2 cellular contexts compared by ENCODE assay signal in the genomic region with DNA sequence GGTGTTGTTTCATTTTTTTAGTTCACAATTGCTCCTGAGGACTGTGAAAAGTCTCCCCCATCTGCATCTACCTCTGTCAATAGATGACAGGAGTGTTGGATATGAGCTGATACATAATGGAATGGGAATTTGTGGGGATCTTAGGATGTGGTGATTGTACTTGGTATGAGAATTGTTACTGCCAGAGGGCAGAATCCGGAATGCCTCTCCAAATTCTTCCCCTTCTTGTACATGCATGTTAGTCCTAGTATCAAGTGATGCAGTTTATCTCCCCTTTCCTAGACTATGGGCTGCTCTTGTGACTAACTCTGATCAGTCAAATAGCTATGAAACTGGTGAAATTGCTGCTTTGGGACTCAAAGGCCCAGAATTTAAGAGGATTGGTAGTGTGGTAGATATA.
TF ChIP-seq lines count a peak whose summit lies in the region.

No MANE protein-coding gene starts in this region.

TF ChIP-seq in GM23338, 12 proteins besides CTCF, POLR2A, EP300 and RAD21:
- TF ChIP-seq STAT1 (IDR thresholded peaks at IDR 0.05; ENCODE audit: unreplicated experiment) (no peak), ZNF114 (CRISPR knock-in tag; IDR thresholded peaks at IDR 0.05) (no peak), CREB1 (CRISPR knock-in tag; IDR thresholded peaks at IDR 0.05; ENCODE audit: low read depth) (no peak), POLR2AphosphoS5 (IDR thresholded peaks at IDR 0.05; ENCODE audit: low read depth) (no peak), EZH2phosphoT487 (IDR thresholded peaks at IDR 0.05; ENCODE audit: unreplicated experiment) (no peak), JUNB (IDR thresholded peaks at IDR 0.05; ENCODE audit: unreplicated experiment) (no peak), ZNF331 (CRISPR knock-in tag; IDR thresholded peaks at IDR 0.05; ENCODE audit: low read depth) (no peak), EZH2 (IDR thresholded peaks at IDR 0.05; ENCODE audit: low read depth, unreplicated experiment) (no peak)
- TF ChIP-seq, protein P1, sequence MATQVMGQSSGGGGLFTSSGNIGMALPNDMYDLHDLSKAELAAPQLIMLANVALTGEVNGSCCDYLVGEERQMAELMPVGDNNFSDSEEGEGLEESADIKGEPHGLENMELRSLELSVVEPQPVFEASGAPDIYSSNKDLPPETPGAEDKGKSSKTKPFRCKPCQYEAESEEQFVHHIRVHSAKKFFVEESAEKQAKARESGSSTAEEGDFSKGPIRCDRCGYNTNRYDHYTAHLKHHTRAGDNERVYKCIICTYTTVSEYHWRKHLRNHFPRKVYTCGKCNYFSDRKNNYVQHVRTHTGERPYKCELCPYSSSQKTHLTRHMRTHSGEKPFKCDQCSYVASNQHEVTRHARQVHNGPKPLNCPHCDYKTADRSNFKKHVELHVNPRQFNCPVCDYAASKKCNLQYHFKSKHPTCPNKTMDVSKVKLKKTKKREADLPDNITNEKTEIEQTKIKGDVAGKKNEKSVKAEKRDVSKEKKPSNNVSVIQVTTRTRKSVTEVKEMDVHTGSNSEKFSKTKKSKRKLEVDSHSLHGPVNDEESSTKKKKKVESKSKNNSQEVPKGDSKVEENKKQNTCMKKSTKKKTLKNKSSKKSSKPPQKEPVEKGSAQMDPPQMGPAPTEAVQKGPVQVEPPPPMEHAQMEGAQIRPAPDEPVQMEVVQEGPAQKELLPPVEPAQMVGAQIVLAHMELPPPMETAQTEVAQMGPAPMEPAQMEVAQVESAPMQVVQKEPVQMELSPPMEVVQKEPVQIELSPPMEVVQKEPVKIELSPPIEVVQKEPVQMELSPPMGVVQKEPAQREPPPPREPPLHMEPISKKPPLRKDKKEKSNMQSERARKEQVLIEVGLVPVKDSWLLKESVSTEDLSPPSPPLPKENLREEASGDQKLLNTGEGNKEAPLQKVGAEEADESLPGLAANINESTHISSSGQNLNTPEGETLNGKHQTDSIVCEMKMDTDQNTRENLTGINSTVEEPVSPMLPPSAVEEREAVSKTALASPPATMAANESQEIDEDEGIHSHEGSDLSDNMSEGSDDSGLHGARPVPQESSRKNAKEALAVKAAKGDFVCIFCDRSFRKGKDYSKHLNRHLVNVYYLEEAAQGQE (IDR thresholded peaks at IDR 0.05; ENCODE audit: unreplicated experiment) = no peak
- TF ChIP-seq, protein P2, sequence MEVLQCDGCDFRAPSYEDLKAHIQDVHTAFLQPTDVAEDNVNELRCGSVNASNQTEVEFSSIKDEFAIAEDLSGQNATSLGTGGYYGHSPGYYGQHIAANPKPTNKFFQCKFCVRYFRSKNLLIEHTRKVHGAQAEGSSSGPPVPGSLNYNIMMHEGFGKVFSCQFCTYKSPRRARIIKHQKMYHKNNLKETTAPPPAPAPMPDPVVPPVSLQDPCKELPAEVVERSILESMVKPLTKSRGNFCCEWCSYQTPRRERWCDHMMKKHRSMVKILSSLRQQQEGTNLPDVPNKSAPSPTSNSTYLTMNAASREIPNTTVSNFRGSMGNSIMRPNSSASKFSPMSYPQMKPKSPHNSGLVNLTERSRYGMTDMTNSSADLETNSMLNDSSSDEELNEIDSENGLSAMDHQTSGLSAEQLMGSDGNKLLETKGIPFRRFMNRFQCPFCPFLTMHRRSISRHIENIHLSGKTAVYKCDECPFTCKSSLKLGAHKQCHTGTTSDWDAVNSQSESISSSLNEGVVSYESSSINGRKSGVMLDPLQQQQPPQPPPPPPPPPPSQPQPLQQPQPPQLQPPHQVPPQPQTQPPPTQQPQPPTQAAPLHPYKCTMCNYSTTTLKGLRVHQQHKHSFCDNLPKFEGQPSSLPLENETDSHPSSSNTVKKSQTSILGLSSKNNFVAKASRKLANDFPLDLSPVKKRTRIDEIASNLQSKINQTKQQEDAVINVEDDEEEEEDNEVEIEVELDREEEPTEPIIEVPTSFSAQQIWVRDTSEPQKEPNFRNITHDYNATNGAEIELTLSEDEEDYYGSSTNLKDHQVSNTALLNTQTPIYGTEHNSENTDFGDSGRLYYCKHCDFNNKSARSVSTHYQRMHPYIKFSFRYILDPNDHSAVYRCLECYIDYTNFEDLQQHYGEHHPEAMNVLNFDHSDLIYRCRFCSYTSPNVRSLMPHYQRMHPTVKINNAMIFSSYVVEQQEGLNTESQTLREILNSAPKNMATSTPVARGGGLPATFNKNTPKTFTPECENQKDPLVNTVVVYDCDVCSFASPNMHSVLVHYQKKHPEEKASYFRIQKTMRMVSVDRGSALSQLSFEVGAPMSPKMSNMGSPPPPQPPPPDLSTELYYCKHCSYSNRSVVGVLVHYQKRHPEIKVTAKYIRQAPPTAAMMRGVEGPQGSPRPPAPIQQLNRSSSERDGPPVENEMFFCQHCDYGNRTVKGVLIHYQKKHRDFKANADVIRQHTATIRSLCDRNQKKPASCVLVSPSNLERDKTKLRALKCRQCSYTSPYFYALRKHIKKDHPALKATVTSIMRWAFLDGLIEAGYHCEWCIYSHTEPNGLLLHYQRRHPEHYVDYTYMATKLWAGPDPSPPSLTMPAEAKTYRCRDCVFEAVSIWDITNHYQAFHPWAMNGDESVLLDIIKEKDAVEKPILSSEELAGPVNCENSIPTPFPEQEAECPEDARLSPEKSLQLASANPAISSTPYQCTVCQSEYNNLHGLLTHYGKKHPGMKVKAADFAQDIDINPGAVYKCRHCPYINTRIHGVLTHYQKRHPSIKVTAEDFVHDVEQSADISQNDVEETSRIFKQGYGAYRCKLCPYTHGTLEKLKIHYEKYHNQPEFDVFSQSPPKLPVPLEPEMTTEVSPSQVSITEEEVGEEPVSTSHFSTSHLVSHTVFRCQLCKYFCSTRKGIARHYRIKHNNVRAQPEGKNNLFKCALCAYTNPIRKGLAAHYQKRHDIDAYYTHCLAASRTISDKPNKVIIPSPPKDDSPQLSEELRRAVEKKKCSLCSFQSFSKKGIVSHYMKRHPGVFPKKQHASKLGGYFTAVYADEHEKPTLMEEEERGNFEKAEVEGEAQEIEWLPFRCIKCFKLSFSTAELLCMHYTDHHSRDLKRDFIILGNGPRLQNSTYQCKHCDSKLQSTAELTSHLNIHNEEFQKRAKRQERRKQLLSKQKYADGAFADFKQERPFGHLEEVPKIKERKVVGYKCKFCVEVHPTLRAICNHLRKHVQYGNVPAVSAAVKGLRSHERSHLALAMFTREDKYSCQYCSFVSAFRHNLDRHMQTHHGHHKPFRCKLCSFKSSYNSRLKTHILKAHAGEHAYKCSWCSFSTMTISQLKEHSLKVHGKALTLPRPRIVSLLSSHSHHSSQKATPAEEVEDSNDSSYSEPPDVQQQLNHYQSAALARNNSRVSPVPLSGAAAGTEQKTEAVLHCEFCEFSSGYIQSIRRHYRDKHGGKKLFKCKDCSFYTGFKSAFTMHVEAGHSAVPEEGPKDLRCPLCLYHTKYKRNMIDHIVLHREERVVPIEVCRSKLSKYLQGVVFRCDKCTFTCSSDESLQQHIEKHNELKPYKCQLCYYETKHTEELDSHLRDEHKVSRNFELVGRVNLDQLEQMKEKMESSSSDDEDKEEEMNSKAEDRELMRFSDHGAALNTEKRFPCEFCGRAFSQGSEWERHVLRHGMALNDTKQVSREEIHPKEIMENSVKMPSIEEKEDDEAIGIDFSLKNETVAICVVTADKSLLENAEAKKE (CRISPR knock-in tag; IDR thresholded peaks at IDR 0.05) = no peak

TF ChIP-seq in H1, 55 proteins besides CTCF, POLR2A, EP300 and RAD21:
- TF ChIP-seq, protein P3, sequence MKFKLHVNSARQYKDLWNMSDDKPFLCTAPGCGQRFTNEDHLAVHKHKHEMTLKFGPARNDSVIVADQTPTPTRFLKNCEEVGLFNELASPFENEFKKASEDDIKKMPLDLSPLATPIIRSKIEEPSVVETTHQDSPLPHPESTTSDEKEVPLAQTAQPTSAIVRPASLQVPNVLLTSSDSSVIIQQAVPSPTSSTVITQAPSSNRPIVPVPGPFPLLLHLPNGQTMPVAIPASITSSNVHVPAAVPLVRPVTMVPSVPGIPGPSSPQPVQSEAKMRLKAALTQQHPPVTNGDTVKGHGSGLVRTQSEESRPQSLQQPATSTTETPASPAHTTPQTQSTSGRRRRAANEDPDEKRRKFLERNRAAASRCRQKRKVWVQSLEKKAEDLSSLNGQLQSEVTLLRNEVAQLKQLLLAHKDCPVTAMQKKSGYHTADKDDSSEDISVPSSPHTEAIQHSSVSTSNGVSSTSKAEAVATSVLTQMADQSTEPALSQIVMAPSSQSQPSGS (IDR thresholded peaks at IDR 0.05; ENCODE audit: low read length) = no peak
- TF ChIP-seq CBX5 (IDR thresholded peaks at IDR 0.05; ENCODE audit: low read depth, low read length) (no peak), EGR1 (IDR thresholded peaks at IDR 0.05; ENCODE audit: borderline replicate concordance, low read depth, low read length) (no peak), ASH2L (IDR thresholded peaks at IDR 0.05; ENCODE audit: low read length) (no peak), KDM1A (IDR thresholded peaks at IDR 0.05; ENCODE audit: borderline replicate concordance, low read length) (no peak), SIX5 (IDR thresholded peaks at IDR 0.05; ENCODE audit: low read depth, low read length) (no peak), CEBPB (IDR thresholded peaks at IDR 0.05; ENCODE audit: low read depth, low read length) (no peak), POU5F1 (IDR thresholded peaks at IDR 0.05; ENCODE audit: low read depth, low read length) (no peak), BCL11A (IDR thresholded peaks at IDR 0.05; ENCODE audit: low read depth in 2 of 2, low read length in 2 of 2) (no peak), BACH1 (IDR thresholded peaks at IDR 0.05; ENCODE audit: low read length) (no peak), JUND (IDR thresholded peaks at IDR 0.05; ENCODE audit: low read length) (no peak), CHD2 (IDR thresholded peaks at IDR 0.05; ENCODE audit: low read length) (no peak)
- TF ChIP-seq, protein P4, sequence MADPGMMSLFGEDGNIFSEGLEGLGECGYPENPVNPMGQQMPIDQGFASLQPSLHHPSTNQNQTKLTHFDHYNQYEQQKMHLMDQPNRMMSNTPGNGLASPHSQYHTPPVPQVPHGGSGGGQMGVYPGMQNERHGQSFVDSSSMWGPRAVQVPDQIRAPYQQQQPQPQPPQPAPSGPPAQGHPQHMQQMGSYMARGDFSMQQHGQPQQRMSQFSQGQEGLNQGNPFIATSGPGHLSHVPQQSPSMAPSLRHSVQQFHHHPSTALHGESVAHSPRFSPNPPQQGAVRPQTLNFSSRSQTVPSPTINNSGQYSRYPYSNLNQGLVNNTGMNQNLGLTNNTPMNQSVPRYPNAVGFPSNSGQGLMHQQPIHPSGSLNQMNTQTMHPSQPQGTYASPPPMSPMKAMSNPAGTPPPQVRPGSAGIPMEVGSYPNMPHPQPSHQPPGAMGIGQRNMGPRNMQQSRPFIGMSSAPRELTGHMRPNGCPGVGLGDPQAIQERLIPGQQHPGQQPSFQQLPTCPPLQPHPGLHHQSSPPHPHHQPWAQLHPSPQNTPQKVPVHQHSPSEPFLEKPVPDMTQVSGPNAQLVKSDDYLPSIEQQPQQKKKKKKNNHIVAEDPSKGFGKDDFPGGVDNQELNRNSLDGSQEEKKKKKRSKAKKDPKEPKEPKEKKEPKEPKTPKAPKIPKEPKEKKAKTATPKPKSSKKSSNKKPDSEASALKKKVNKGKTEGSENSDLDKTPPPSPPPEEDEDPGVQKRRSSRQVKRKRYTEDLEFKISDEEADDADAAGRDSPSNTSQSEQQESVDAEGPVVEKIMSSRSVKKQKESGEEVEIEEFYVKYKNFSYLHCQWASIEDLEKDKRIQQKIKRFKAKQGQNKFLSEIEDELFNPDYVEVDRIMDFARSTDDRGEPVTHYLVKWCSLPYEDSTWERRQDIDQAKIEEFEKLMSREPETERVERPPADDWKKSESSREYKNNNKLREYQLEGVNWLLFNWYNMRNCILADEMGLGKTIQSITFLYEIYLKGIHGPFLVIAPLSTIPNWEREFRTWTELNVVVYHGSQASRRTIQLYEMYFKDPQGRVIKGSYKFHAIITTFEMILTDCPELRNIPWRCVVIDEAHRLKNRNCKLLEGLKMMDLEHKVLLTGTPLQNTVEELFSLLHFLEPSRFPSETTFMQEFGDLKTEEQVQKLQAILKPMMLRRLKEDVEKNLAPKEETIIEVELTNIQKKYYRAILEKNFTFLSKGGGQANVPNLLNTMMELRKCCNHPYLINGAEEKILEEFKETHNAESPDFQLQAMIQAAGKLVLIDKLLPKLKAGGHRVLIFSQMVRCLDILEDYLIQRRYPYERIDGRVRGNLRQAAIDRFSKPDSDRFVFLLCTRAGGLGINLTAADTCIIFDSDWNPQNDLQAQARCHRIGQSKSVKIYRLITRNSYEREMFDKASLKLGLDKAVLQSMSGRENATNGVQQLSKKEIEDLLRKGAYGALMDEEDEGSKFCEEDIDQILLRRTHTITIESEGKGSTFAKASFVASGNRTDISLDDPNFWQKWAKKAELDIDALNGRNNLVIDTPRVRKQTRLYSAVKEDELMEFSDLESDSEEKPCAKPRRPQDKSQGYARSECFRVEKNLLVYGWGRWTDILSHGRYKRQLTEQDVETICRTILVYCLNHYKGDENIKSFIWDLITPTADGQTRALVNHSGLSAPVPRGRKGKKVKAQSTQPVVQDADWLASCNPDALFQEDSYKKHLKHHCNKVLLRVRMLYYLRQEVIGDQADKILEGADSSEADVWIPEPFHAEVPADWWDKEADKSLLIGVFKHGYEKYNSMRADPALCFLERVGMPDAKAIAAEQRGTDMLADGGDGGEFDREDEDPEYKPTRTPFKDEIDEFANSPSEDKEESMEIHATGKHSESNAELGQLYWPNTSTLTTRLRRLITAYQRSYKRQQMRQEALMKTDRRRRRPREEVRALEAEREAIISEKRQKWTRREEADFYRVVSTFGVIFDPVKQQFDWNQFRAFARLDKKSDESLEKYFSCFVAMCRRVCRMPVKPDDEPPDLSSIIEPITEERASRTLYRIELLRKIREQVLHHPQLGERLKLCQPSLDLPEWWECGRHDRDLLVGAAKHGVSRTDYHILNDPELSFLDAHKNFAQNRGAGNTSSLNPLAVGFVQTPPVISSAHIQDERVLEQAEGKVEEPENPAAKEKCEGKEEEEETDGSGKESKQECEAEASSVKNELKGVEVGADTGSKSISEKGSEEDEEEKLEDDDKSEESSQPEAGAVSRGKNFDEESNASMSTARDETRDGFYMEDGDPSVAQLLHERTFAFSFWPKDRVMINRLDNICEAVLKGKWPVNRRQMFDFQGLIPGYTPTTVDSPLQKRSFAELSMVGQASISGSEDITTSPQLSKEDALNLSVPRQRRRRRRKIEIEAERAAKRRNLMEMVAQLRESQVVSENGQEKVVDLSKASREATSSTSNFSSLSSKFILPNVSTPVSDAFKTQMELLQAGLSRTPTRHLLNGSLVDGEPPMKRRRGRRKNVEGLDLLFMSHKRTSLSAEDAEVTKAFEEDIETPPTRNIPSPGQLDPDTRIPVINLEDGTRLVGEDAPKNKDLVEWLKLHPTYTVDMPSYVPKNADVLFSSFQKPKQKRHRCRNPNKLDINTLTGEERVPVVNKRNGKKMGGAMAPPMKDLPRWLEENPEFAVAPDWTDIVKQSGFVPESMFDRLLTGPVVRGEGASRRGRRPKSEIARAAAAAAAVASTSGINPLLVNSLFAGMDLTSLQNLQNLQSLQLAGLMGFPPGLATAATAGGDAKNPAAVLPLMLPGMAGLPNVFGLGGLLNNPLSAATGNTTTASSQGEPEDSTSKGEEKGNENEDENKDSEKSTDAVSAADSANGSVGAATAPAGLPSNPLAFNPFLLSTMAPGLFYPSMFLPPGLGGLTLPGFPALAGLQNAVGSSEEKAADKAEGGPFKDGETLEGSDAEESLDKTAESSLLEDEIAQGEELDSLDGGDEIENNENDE (IDR thresholded peaks at IDR 0.05; ENCODE audit: insufficient replicate concordance, low read length) = no peak
- TF ChIP-seq, protein P5, sequence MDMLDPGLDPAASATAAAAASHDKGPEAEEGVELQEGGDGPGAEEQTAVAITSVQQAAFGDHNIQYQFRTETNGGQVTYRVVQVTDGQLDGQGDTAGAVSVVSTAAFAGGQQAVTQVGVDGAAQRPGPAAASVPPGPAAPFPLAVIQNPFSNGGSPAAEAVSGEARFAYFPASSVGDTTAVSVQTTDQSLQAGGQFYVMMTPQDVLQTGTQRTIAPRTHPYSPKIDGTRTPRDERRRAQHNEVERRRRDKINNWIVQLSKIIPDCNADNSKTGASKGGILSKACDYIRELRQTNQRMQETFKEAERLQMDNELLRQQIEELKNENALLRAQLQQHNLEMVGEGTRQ (IDR thresholded peaks at IDR 0.05; ENCODE audit: low read length) = no peak
- TF ChIP-seq, protein P6, sequence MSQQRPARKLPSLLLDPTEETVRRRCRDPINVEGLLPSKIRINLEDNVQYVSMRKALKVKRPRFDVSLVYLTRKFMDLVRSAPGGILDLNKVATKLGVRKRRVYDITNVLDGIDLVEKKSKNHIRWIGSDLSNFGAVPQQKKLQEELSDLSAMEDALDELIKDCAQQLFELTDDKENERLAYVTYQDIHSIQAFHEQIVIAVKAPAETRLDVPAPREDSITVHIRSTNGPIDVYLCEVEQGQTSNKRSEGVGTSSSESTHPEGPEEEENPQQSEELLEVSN (IDR thresholded peaks at IDR 0.05) = no peak
